In genomic region chr7:38280000-38280399, GRCh38 we compare ENCODE assay signal across 20 cellular contexts.
DNase-seq lines count a peak whose midpoint lies in the region; ATAC-seq, FAIRE-seq and TF ChIP-seq lines count a peak whose summit lies in the region.
"Had no signal": no experiment of that assay in that cellular context is flagged by ENCODE, and none has a peak within 500 bp of the region (broad histone marks: within the 10 kb centered on the region; RNA-seq: fewer than 3 reads in every experiment).

No MANE protein-coding gene starts in this region.

- H3K4me1 Mint-ChIP-seq in Calu3 (ENCODE audit: low read depth, unreplicated experiment), result no peaks in the 10 kb centered on the region
- H3K4me1 Mint-ChIP-seq: B cell; CD4-positive, alpha-beta memory T cell had no signal

- H3K9me3 Mint-ChIP-seq in Calu3 (ENCODE audit: low read depth, unreplicated experiment), result no peaks in the 10 kb centered on the region
- H3K9me3 Mint-ChIP-seq: CD4-positive, alpha-beta memory T cell; H9 had no signal

- no peak overlapping the region for H2BK5ac ChIP-seq in mesenchymal stem cell (ENCODE audit: low read depth, low read length, poor library complexity, severe bottlenecking)

- H3K23ac ChIP-seq in mesenchymal stem cell (ENCODE audit: low read length in 2 of 2), result no peak overlapping the region

- H3K36me3 Mint-ChIP-seq in Calu3 (ENCODE audit: insufficient read depth, unreplicated experiment), result no peaks in the 10 kb centered on the region
- H3K36me3 Mint-ChIP-seq: CD4-positive, alpha-beta memory T cell had no signal

- intact Hi-C loops in Calu3 (cut with micrococcal nuclease; ENCODE audit: unreplicated experiment), result no loop called here

- TF ChIP-seq RAD21 in SK-N-SH (IDR thresholded peaks at IDR 0.05; ENCODE audit: low read length), result no peak

- H2BK120ac ChIP-seq in mesenchymal stem cell (ENCODE audit: low read depth, low read length), result no peak overlapping the region

- H3K18ac ChIP-seq in mesenchymal stem cell (ENCODE audit: low read depth in 1 of 2, low read length in 2 of 2), result no peak overlapping the region

- no peaks in the 10 kb centered on the region for H4K20me1 ChIP-seq in SK-N-SH (ENCODE audit: insufficient read depth)

- H2AK5ac ChIP-seq in mesenchymal stem cell (ENCODE audit: low read length, severe bottlenecking), result no peak overlapping the region

- H3K9me2 ChIP-seq in SK-N-SH, result no peaks in the 10 kb centered on the region

- no TSS peak for BruUV-seq in Calu3 (replicated peaks; lab: Mats Ljungman, UMichigan)

- WGBS in SK-N-SH (ENCODE audit: low lambda C conversion rate), result 38% methylated on average over 1 of the region's 1 CpG
- 100% methylated on average over 1 of the region's 1 CpG for WGBS in mesenchymal stem cell

- H3K27me3 Mint-ChIP-seq in Calu3 (ENCODE audit: unreplicated experiment), result peaks cover 46% of the 10 kb centered on the region
- H3K27me3 Mint-ChIP-seq: CD4-positive, alpha-beta memory T cell had no signal

- POLR2A ChIA-PET in SK-N-SH (lab: Yijun Ruan, JAX), result no interaction called here

- H2AFZ ChIP-seq in SK-N-SH (ENCODE audit: low read depth), result no peak overlapping the region
- no peak overlapping the region for H2AFZ ChIP-seq in mesenchymal stem cell (ENCODE audit: low read depth, low read length)

- no peak overlapping the region for H2BK15ac ChIP-seq in mesenchymal stem cell (ENCODE audit: low read depth, poor library complexity, severe bottlenecking)

- TF ChIP-seq EP300 in SK-N-SH (IDR thresholded peaks at IDR 0.05; ENCODE audit: borderline replicate concordance in 1 of 2, low read depth in 1 of 2, low read length in 1 of 2), result no peak

- H4K91ac ChIP-seq in mesenchymal stem cell (ENCODE audit: low read length), result no peak overlapping the region

- no peak overlapping the region for H3K4me2 ChIP-seq in SK-N-SH
- no peak overlapping the region for H3K4me2 ChIP-seq in mesenchymal stem cell (ENCODE audit: low read length, poor library complexity, severe bottlenecking)

- FAIRE-seq in urothelium cell line (lab: Jason Lieb, UNC), result no peak
- FAIRE-seq: D721Med, GM19239 had no signal

- no peaks in the 10 kb centered on the region for H3K79me2 ChIP-seq in SK-N-SH (ENCODE audit: insufficient read depth)

- H3K4me1 ChIP-seq in SK-N-SH (ENCODE audit: control insufficient read depth in 1 of 2, insufficient read depth in 2 of 2, low read depth in 1 of 2, low read length in 1 of 2) (no peaks in the 10 kb centered on the region; a peak in 1 of 4 replicates), mesenchymal stem cell (ENCODE audit: control insufficient read depth, insufficient read depth, low read depth, low read length) (no peaks in the 10 kb centered on the region)

- no peak for ATAC-seq in SK-N-SH treated with all-trans-retinoic acid at 6 μM for 48 hours

- H3K9me3 ChIP-seq in SK-N-SH (no peaks in the 10 kb centered on the region), mesenchymal stem cell (ENCODE audit: control insufficient read depth, low read length) (no peaks in the 10 kb centered on the region)

- H3K79me1 ChIP-seq in mesenchymal stem cell (replicated peaks; ENCODE audit: low read length, poor library complexity, severe bottlenecking), result no peaks in the 10 kb centered on the region

- H4K8ac ChIP-seq in mesenchymal stem cell (ENCODE audit: low read length), result no peak overlapping the region

- no peaks in the 10 kb centered on the region for H3F3A ChIP-seq in SK-N-SH (replicated peaks; ENCODE audit: insufficient read depth)

- no peak overlapping the region for H3K4me3 Mint-ChIP-seq in Calu3 (ENCODE audit: low read depth, unreplicated experiment)
- H3K4me3 Mint-ChIP-seq: B cell; CD4-positive, alpha-beta memory T cell; H9 had no signal

- H3K4me3 ChIP-seq in SK-N-SH (ENCODE audit: low read depth in 2 of 2, low read length in 1 of 2) (no peak overlapping the region), mesenchymal stem cell (ENCODE audit: insufficient read depth in 1 of 2, low read depth in 1 of 2, low read length in 2 of 2) (no peak overlapping the region)

- TF ChIP-seq CTCF in SK-N-SH (IDR thresholded peaks at IDR 0.05) (no peak), VCaP (conservative IDR thresholded peaks at IDR 0.05) (no peak), Calu3 (IDR thresholded peaks at IDR 0.05; ENCODE audit: unreplicated experiment) (no peak)

- CTCF ChIA-PET in SK-N-SH (lab: Yijun Ruan, JAX) (no interaction called here), Calu3 (lab: Charles Lee) (no interaction called here)

- H3K9ac ChIP-seq in SK-N-SH (no peak overlapping the region), mesenchymal stem cell (ENCODE audit: low read length) (no peak overlapping the region)

- H3K27ac ChIP-seq in SK-N-SH (ENCODE audit: low read depth in 2 of 2, low read length in 1 of 2) (no peak overlapping the region), VCaP (peak overlapping the region; percentile 85), mesenchymal stem cell (ENCODE audit: low read length, poor library complexity, severe bottlenecking) (no peak overlapping the region)
- H3K27ac ChIP-seq: C4-2B had no signal

- H3K14ac ChIP-seq in mesenchymal stem cell (ENCODE audit: low read length in 2 of 2), result no peak overlapping the region

- H3K36me3 ChIP-seq in SK-N-SH (replicated peaks in 1 of 2; ENCODE audit: control insufficient read depth in 1 of 2, insufficient read depth in 2 of 2, low read length in 1 of 2), result no peaks in the 10 kb centered on the region
- H3K36me3 ChIP-seq in mesenchymal stem cell (ENCODE audit: control insufficient read depth in 1 of 2, insufficient read depth in 2 of 2, low read depth in 1 of 2, low read length in 2 of 2), result no peaks in the 10 kb centered on the region

- DNase-seq in SK-N-SH (no peak), mesenchymal stem cell (peak; percentile 6), anterior cingulate cortex (lab: John Stamatoyannopoulos, UW) (no peak), urothelium cell line (ENCODE audit: low spot score) (no peak), NCI-H1694 (lab: John Stamatoyannopoulos, UW) (no peak), Calu3 (no peak)
- DNase-seq: 8988T; CD4-positive, alpha-beta memory T cell; DMS153; DMS79 treated with DMSO at 0.1 percent for 48 hours; GF-D8; GOT3; H9; IMR-90 had no signal

- H3K27ac Mint-ChIP-seq in Calu3 (ENCODE audit: unreplicated experiment), result no peak overlapping the region
- H3K27ac Mint-ChIP-seq: B cell; CD4-positive, alpha-beta memory T cell; H9 had no signal

- H3K4ac ChIP-seq in mesenchymal stem cell (ENCODE audit: low read depth in 1 of 2, low read length in 2 of 2), result no peak overlapping the region

- no peaks in the 10 kb centered on the region for H3K27me3 ChIP-seq in SK-N-SH (ENCODE audit: insufficient read depth)
- peaks cover 1 to 4% of the 10 kb centered on the region in 2 experiments for H3K27me3 ChIP-seq in mesenchymal stem cell (ENCODE audit: control insufficient read depth in 1 of 2, insufficient read depth in 1 of 2, low read length in 2 of 2)

- H2BK12ac ChIP-seq in mesenchymal stem cell (ENCODE audit: low read length in 2 of 2), result no peak overlapping the region

TF ChIP-seq in SK-N-SH treated with all-trans-retinoic acid at 6 μM for 48 hours, 23 proteins besides CTCF, POLR2A, EP300 and RAD21:
- TF ChIP-seq ARNTL (CRISPR knock-in tag; IDR thresholded peaks at IDR 0.05; ENCODE audit: borderline replicate concordance, low read depth), result no peak
- no peak for TF ChIP-seq ZNF565 (CRISPR knock-in tag; conservative IDR thresholded peaks at IDR 0.05; ENCODE audit: low read depth)
- TF ChIP-seq ISL1 (CRISPR knock-in tag; IDR thresholded peaks at IDR 0.05), result peak; percentile 46
- TF ChIP-seq POU6F1 (CRISPR knock-in tag; IDR thresholded peaks at IDR 0.05; ENCODE audit: borderline replicate concordance, low read depth), result no peak

TF ChIP-seq in SK-N-SH, 30 proteins besides CTCF, POLR2A, EP300 and RAD21:
- TF ChIP-seq FOXJ3 (CRISPR knock-in tag; IDR thresholded peaks at IDR 0.05) (no peak), MXI1 (IDR thresholded peaks at IDR 0.05; ENCODE audit: low read depth, low read length) (no peak), YY1 (IDR thresholded peaks at IDR 0.05; ENCODE audit: low read depth) (no peak), CHD2 (IDR thresholded peaks at IDR 0.05; ENCODE audit: low read length, partially characterized antibody) (no peak), FOXM1 (IDR thresholded peaks at IDR 0.05; ENCODE audit: low read depth) (no peak), TCF12 (IDR thresholded peaks at IDR 0.05) (no peak), TEAD4 (IDR thresholded peaks at IDR 0.05; ENCODE audit: borderline replicate concordance, insufficient read depth) (no peak), IRF3 (IDR thresholded peaks at IDR 0.05; ENCODE audit: low read depth, low read length) (no peak), GATA2 (CRISPR knock-in tag; IDR thresholded peaks at IDR 0.05) (no peak), USF2 (IDR thresholded peaks at IDR 0.05; ENCODE audit: borderline replicate concordance, low read depth, low read length) (no peak), RFX5 (IDR thresholded peaks at IDR 0.05; ENCODE audit: low read length) (no peak)
- TF ChIP-seq, protein P1, sequence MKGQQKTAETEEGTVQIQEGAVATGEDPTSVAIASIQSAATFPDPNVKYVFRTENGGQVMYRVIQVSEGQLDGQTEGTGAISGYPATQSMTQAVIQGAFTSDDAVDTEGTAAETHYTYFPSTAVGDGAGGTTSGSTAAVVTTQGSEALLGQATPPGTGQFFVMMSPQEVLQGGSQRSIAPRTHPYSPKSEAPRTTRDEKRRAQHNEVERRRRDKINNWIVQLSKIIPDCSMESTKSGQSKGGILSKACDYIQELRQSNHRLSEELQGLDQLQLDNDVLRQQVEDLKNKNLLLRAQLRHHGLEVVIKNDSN (IDR thresholded peaks at IDR 0.05; ENCODE audit: borderline replicate concordance, low read depth), result no peak
